In the genomic region with DNA sequence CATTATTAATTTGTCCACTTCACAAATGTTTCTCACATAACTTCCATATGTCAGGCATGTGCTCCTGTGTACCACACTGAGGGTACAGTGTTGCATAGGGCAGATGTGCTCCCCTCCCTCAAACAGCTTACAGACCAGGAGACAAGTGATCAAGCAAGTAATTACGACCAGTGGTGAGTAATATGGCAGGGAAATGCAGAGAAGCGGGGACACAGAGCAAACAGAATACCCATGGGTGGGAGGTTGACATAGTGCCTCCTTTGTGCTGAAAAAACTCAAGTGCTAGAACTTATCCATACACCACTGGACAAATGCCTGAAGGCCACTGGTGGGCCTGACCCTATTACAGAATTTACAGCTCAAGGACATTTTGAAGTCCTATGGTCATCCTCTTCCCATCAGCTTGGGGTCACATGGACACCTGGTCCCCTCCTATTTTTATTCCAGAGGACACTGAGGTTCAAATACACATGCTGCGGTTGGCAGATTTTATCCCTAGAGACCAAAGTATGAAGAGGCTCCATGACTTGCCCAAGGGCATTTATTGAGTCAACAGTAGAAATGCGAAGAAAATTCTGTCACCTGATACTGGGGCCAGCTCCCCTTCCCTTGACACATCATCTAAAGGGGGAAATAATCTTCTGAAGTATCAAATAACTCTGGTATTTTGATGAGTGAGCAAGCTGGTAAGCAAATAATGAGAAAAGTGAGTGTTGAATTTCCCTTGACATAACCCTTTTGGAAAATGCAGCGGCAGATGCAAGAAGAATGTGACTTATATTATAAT, we compare ENCODE assay signal across 13 cellular contexts.
DNase-seq lines count a peak whose midpoint lies in the region; ATAC-seq, FAIRE-seq and TF ChIP-seq lines count a peak whose summit lies in the region.
"Had no signal": no experiment of that assay in that cellular context is flagged by ENCODE, and none has a peak within 500 bp of the region (broad histone marks: within the 10 kb centered on the region; RNA-seq: fewer than 3 reads in every experiment).

No MANE protein-coding gene starts in this region.

- H3K9me1 ChIP-seq in keratinocyte (ENCODE audit: control insufficient read depth, extremely low read depth, insufficient read depth, low read length), result no peaks in the 10 kb centered on the region

- H3K9me3 ChIP-seq in keratinocyte (ENCODE audit: control insufficient read depth, low read depth, low read length) (no peaks in the 10 kb centered on the region), heart right ventricle (peaks cover 0 to 11% (median 0%) of the 10 kb centered on the region in 11 donors)

- H3K36me3 ChIP-seq in keratinocyte (ENCODE audit: control insufficient read depth in 2 of 2, extremely low read depth in 1 of 2, insufficient read depth in 2 of 2, low read length in 2 of 2), result no peaks in the 10 kb centered on the region
- no peaks in the 10 kb centered on the region for H3K36me3 ChIP-seq in heart right ventricle
- H3K36me3 ChIP-seq: gastroesophageal sphincter had no signal

- no peak overlapping the region for H2AFZ ChIP-seq in keratinocyte (ENCODE audit: control insufficient read depth, low read length)

- H3K4me3 ChIP-seq in keratinocyte (ENCODE audit: control insufficient read depth in 2 of 3, extremely low read depth in 1 of 3, insufficient read depth in 2 of 3, low read depth in 1 of 3, low read length in 3 of 3) (no peak overlapping the region), heart right ventricle (no peak overlapping the region)
- H3K4me3 ChIP-seq: gastroesophageal sphincter had no signal

- peaks cover 59% of the 10 kb centered on the region for H3K4me1 ChIP-seq in keratinocyte (ENCODE audit: control insufficient read depth, extremely low read depth, insufficient read depth, low read length)
- no peaks in the 10 kb centered on the region for H3K4me1 ChIP-seq in heart right ventricle
- H3K4me1 ChIP-seq: gastroesophageal sphincter had no signal

- no peaks in the 10 kb centered on the region for H3K79me2 ChIP-seq in keratinocyte (ENCODE audit: control insufficient read depth, insufficient read depth, low read length)

- H3K9ac ChIP-seq in keratinocyte (ENCODE audit: control insufficient read depth, extremely low read depth, insufficient read depth, low read length), result peak overlapping the region; percentile 66

- no peaks in the 10 kb centered on the region for H4K20me1 ChIP-seq in keratinocyte (ENCODE audit: control insufficient read depth, extremely low read depth, insufficient read depth, low read length)

- H3K4me2 ChIP-seq in keratinocyte (ENCODE audit: control insufficient read depth, extremely low read depth, insufficient read depth, low read depth, low read length), result peak overlapping the region; percentile 61

- intact Hi-C loops in heart right ventricle (cut with DNase I), result no loop called here

- ATAC-seq in heart right ventricle, result no peak
- ATAC-seq in HG02678 (IDR thresholded peaks at IDR 0.05; ENCODE audit: unreplicated experiment), result no peak
- ATAC-seq in HG03135 (IDR thresholded peaks at IDR 0.05; ENCODE audit: unreplicated experiment), result no peak
- ATAC-seq: activated naive CD8-positive, alpha-beta T cell treated with anti-CD3 and anti-CD28 coated beads, Interleukin-2, amount 50 U/mL, for 24 hours; gastroesophageal sphincter; left cardiac atrium had no signal

- dilution Hi-C loops in keratinocyte (cut with MboI; ENCODE audit: extremely low pct_ligation_motif_present, low sequenced_read_pairs), result no loop called here

- FAIRE-seq in keratinocyte (lab: Jason Lieb, UNC), result no peak

- 73 to 82% methylated on average over 5 of the region's 5 CpGs for WGBS in heart right ventricle, 2 donors

- H3K27me3 ChIP-seq in keratinocyte (ENCODE audit: control insufficient read depth, extremely low read depth, insufficient read depth, low read length) (no peaks in the 10 kb centered on the region), heart right ventricle (peaks cover 0 to 4% (median 0%) of the 10 kb centered on the region in 7 donors)
- H3K27me3 ChIP-seq: gastroesophageal sphincter had no signal

- peak overlapping the region; percentile 72 for H3K27ac ChIP-seq in keratinocyte (ENCODE audit: control insufficient read depth, insufficient read depth, low read length)
- no peak overlapping the region for H3K27ac ChIP-seq in heart right ventricle
- H3K27ac ChIP-seq: gastroesophageal sphincter had no signal

- DNase-seq in COLO829 (ENCODE audit: low spot score), result peak; percentile 8
- peak; percentile 95 for DNase-seq in M059J (ENCODE audit: low read depth)
- DNase-seq in RPMI7951 (ENCODE audit: low read depth), result peak; percentile 78
- peak; percentile 79 for DNase-seq in keratinocyte (ENCODE audit: low read depth, low spot score)
- DNase-seq in heart right ventricle, result no peak
- no peak for DNase-seq in GM19238 (ENCODE audit: insufficient read length, low spot score)
- DNase-seq: activated naive CD8-positive, alpha-beta T cell treated with anti-CD3 and anti-CD28 coated beads, Interleukin-2, amount 50 U/mL, for 24 hours; KG1; left cardiac atrium; stimulated activated CD4-positive, alpha-beta T cell treated with anti-CD3 and anti-CD28 coated beads, Interleukin-12 subunit alpha, Interleukin-12 subunit beta, amount 100 ng/mL, for 4 hours had no signal

- no peak for TF ChIP-seq CTCF in keratinocyte (optimal IDR thresholded peaks at IDR 0.05 in 1 of 3, IDR thresholded peaks at IDR 0.05 in 1 of 3, conservative IDR thresholded peaks at IDR 0.05 in 1 of 3; ENCODE audit: extremely low read depth in 1 of 3, insufficient read depth in 2 of 3, low read length in 3 of 3)
- TF ChIP-seq CTCF in heart right ventricle (IDR thresholded peaks at IDR 0.05), result no peak

Comparison
In these comparisons a context has a peak if more than half of its experiments do, and no peak if none do; other contexts are left out.
1. DNase-seq: peak in COLO829 (single experiment), M059J (single experiment), RPMI7951 (single experiment) and keratinocyte (single experiment); none in heart right ventricle (0 of 2) and GM19238 (single experiment).